In genomic region chr4:18106620-18107019, GRCh38 we compare ENCODE assay signal across 27 cellular contexts.
DNase-seq lines count a peak whose midpoint lies in the region; TF ChIP-seq lines count a peak whose summit lies in the region.
"Had no signal": no experiment of that assay in that cellular context is flagged by ENCODE, and none has a peak within 500 bp of the region (broad histone marks: within the 10 kb centered on the region; RNA-seq: fewer than 3 reads in every experiment).

No MANE protein-coding gene starts in this region.

- peaks cover 0 to 3% (median 2%) of the 10 kb centered on the region in 3 donors for H3K27me3 Mint-ChIP-seq in immature natural killer cell (ENCODE audit: low read depth in 3 of 3)
- H3K27me3 Mint-ChIP-seq: stimulated activated memory B cell treated with anti-CD40 and anti-IgM and Interleukin-4, amounts not matched to agents 10 μg/mL and 1 μg/mL and 100 μg/mL, for 72 hours had no signal

- no peaks in the 10 kb centered on the region for H3K4me1 Mint-ChIP-seq in immature natural killer cell
- H3K4me1 Mint-ChIP-seq: activated B cell treated with CpG ODN at 0.5 μM for 24 hours; naive thymus-derived CD4-positive, alpha-beta T cell; stimulated activated memory B cell treated with anti-CD40 and anti-IgM and Interleukin-4, amounts not matched to agents 10 μg/mL and 1 μg/mL and 100 μg/mL, for 72 hours had no signal

- WGBS in esophagus squamous epithelium, 2 donors = 19 to 21% methylated on average over 5 of the region's 5 CpGs

- H3K9me3 ChIP-seq in BE2C (no peaks in the 10 kb centered on the region), esophagus squamous epithelium (no peaks in the 10 kb centered on the region)
- H3K9me3 ChIP-seq: vagina had no signal

- no peak for TF ChIP-seq POLR2A in esophagus squamous epithelium (IDR thresholded peaks at IDR 0.05)

- H3K27me3 ChIP-seq in BE2C = no peaks in the 10 kb centered on the region
- no peaks in the 10 kb centered on the region for H3K27me3 ChIP-seq in esophagus squamous epithelium
- H3K27me3 ChIP-seq: cardiac muscle cell, vagina had no signal

- H3K27ac ChIP-seq in esophagus squamous epithelium = peak overlapping the region in 3 of 4 donors; percentile 46 to 78 (median 74)
- H3K27ac ChIP-seq in coronary artery = no peak overlapping the region
- H3K27ac ChIP-seq: cardiac muscle cell, HL-60, vagina had no signal

- H3K4me1 ChIP-seq in BE2C (peaks cover 10% of the 10 kb centered on the region), esophagus squamous epithelium (peaks cover 0 to 65% (median 20%) of the 10 kb centered on the region in 3 donors)

- no peaks in the 10 kb centered on the region for H3K36me3 ChIP-seq in BE2C
- H3K36me3 ChIP-seq in esophagus squamous epithelium = no peaks in the 10 kb centered on the region
- H3K36me3 ChIP-seq: cardiac muscle cell, vagina had no signal

- H3K9me3 Mint-ChIP-seq in immature natural killer cell = peaks cover 0 to 3% (median 0%) of the 10 kb centered on the region in 6 donors
- H3K9me3 Mint-ChIP-seq: activated B cell treated with CpG ODN at 0.5 μM for 24 hours; activated T-helper 2 cell treated with anti-CD3 and anti-CD28 coated beads, Interferon-gamma antibody, Interleukin-2, Interleukin-4, amounts not matched to agents 10 μg/mL and 5 μg/mL and 100 μg/mL, durations not matched to agents 14 hours and 24 hours and 36 hours; naive thymus-derived CD4-positive, alpha-beta T cell; stimulated activated memory B cell treated with anti-CD40 and anti-IgM and Interleukin-4, amounts not matched to agents 10 μg/mL and 1 μg/mL and 100 μg/mL, for 72 hours; T-helper 2 cell treated with Interferon-gamma antibody and Interleukin-4, amounts not matched to agents 5 μg/mL and 100 μg/mL, for 36 hours had no signal

- intact Hi-C loops in esophagus squamous epithelium (cut with DNase I) = no loop called here

- DNase-seq in BE2C (peak; percentile 32), HT-29 (ENCODE audit: low spot score) (peak; percentile 12), NCI-H82 (lab: John Stamatoyannopoulos, UW) (peak; percentile 91), esophagus squamous epithelium (lab: John Stamatoyannopoulos, UW) (no peak), NCI-H345 treated with DMSO at 0.1 percent for 48 hours (lab: John Stamatoyannopoulos, UW; ENCODE audit: unreplicated experiment) (no peak), RPMI8226 (no peak), immature natural killer cell (no peak), coronary artery (ENCODE audit: low spot score) (no peak)
- DNase-seq: activated B cell treated with CpG ODN at 0.5 μM for 24 hours; activated CD8-positive, alpha-beta memory T cell treated with anti-CD3 and anti-CD28 coated beads, Interleukin-2, amount 50 U/mL, for 4 hours; aorta; EL; glutamatergic neuron; left cardiac atrium; mesendoderm; naive thymus-derived CD4-positive, alpha-beta T cell; NCI-H2107; NCI-H526 treated with DMSO at 0.1 percent for 48 hours; Right ventricle myocardium superior; stimulated activated CD4-positive, alpha-beta T cell treated with anti-CD3 and anti-CD28 coated beads, Interleukin-4, amount 100 ng/mL, for 1 hour had no signal

- H3K4me3 ChIP-seq in BE2C (ENCODE audit: low read depth, low read length) = no peak overlapping the region
- H3K4me3 ChIP-seq in esophagus squamous epithelium = no peak overlapping the region
- no peak overlapping the region for H3K4me3 ChIP-seq in coronary artery
- H3K4me3 ChIP-seq: cardiac muscle cell, vagina had no signal

- no peak overlapping the region for H3K27ac Mint-ChIP-seq in immature natural killer cell
- H3K27ac Mint-ChIP-seq: activated B cell treated with CpG ODN at 0.5 μM for 24 hours; activated naive CD8-positive, alpha-beta T cell; activated T-helper 2 cell treated with anti-CD3 and anti-CD28 coated beads, Interferon-gamma antibody, Interleukin-2, Interleukin-4, amounts not matched to agents 10 μg/mL and 5 μg/mL and 100 μg/mL, durations not matched to agents 14 hours and 24 hours and 36 hours; naive thymus-derived CD4-positive, alpha-beta T cell; stimulated activated memory B cell treated with anti-CD40 and anti-IgM and Interleukin-4, amounts not matched to agents 10 μg/mL and 1 μg/mL and 100 μg/mL, for 72 hours; T-helper 2 cell treated with Interferon-gamma antibody and Interleukin-4, amounts not matched to agents 5 μg/mL and 100 μg/mL, for 36 hours had no signal

- H3K36me3 Mint-ChIP-seq in immature natural killer cell = no peaks in the 10 kb centered on the region
- H3K36me3 Mint-ChIP-seq: activated naive CD8-positive, alpha-beta T cell; naive thymus-derived CD4-positive, alpha-beta T cell; stimulated activated memory B cell treated with anti-CD40 and anti-IgM and Interleukin-4, amounts not matched to agents 10 μg/mL and 1 μg/mL and 100 μg/mL, for 72 hours had no signal

- no peak overlapping the region for H3K4me3 Mint-ChIP-seq in immature natural killer cell
- H3K4me3 Mint-ChIP-seq: activated B cell treated with CpG ODN at 0.5 μM for 24 hours; activated naive CD8-positive, alpha-beta T cell; naive thymus-derived CD4-positive, alpha-beta T cell; stimulated activated memory B cell treated with anti-CD40 and anti-IgM and Interleukin-4, amounts not matched to agents 10 μg/mL and 1 μg/mL and 100 μg/mL, for 72 hours; T-helper 2 cell treated with Interferon-gamma antibody and Interleukin-4, amounts not matched to agents 5 μg/mL and 100 μg/mL, for 36 hours had no signal

- TF ChIP-seq CTCF in BE2C (IDR thresholded peaks at IDR 0.05; ENCODE audit: low read depth, low read length) (no peak), esophagus squamous epithelium (IDR thresholded peaks at IDR 0.05) (no peak), coronary artery (IDR thresholded peaks at IDR 0.05) (no peak)

Comparison
In these comparisons a context has a peak if more than half of its experiments do, and no peak if none do; other contexts are left out.
1. DNase-seq: peak in BE2C (single experiment), HT-29 (single experiment) and NCI-H82 (single experiment); none in esophagus squamous epithelium (single experiment), NCI-H345 treated with DMSO at 0.1 percent for 48 hours (single experiment), RPMI8226 (single experiment), immature natural killer cell (0 of 3) and coronary artery (single experiment).
2. H3K27ac ChIP-seq: peak in esophagus squamous epithelium (3 of 4); none in coronary artery (0 of 2).